In genomic region chr19:510606-511100, GRCh38 we compare ENCODE assay signal across 1 cellular context.
TF ChIP-seq lines count a peak whose summit lies in the region.

No MANE protein-coding gene starts in this region.

TF ChIP-seq in WTC11, 78 proteins besides CTCF, POLR2A, EP300 and RAD21 (continued from another document):
- no peak for TF ChIP-seq ATF2 (CRISPR knock-in tag; IDR thresholded peaks at IDR 0.05; ENCODE audit: borderline replicate concordance, low read depth)
- no peak for TF ChIP-seq E2F5 (CRISPR knock-in tag; IDR thresholded peaks at IDR 0.05)
- TF ChIP-seq E2F1 (CRISPR knock-in tag; IDR thresholded peaks at IDR 0.05) = no peak
- TF ChIP-seq MYBL2 (CRISPR knock-in tag; IDR thresholded peaks at IDR 0.05) = 0 out of 2 replicates have a peak, but pooled peaks have one; percentile 26
- TF ChIP-seq FOXK1 (CRISPR knock-in tag; IDR thresholded peaks at IDR 0.05) = 0 out of 2 replicates have a peak, but pooled peaks have one; percentile 43
- no peak for TF ChIP-seq USF1 (CRISPR knock-in tag; IDR thresholded peaks at IDR 0.05)
